ENCODE assay signal across 9 cellular contexts in the genomic region with DNA sequence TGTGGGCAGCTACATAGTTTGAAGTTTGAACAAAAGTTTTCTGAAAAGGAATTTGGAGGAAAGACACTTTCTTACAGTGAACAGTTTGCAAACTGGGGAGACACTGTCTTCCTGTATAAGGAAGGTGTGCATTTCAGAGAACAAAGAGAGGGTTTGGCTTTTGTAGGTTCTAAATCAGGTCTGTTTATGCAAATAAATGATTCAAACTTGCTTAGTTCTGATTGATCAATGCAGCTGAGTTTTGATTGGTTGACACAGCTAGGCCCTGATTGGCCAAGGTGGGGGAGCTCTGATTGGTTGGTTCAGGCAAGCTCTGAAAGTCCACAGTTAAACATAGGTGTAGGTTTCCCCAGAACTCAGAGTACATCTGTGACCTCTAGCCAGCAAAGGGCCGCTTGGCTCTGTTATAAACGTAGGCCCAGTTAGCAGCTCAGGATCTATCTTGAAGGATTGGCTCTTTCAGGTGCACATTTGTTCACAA.
DNase-seq lines count a peak whose midpoint lies in the region; ATAC-seq and TF ChIP-seq lines count a peak whose summit lies in the region.
"Had no signal": no experiment of that assay in that cellular context is flagged by ENCODE, and none has a peak within 500 bp of the region (broad histone marks: within the 10 kb centered on the region; RNA-seq: fewer than 3 reads in every experiment).

No MANE protein-coding gene starts in this region.

- no peak overlapping the region for H3K4me3 ChIP-seq in prostate gland

- WGBS in prostate gland = 98% methylated on average over 2 of the region's 2 CpGs

- H3K4me1 ChIP-seq in prostate gland (replicated peaks) = peaks cover 3% of the 10 kb centered on the region

- H3K27me3 ChIP-seq in prostate gland (replicated peaks; ENCODE audit: insufficient read depth) = no peaks in the 10 kb centered on the region

- no peak for TF ChIP-seq POLR2A in prostate gland (IDR thresholded peaks at IDR 0.05)

- intact Hi-C loops in prostate gland (cut with DNase I) = loop anchor here (10.0 kb wide), 1 partner anchor 364 kb away; the partner anchor contains the start of genes CASP3 and PRIMPOL

- no peak for TF ChIP-seq CTCF in prostate gland (IDR thresholded peaks at IDR 0.05)

- peaks cover 22% of the 10 kb centered on the region for H3K9me3 ChIP-seq in KOPT-K1 (ENCODE audit: insufficient read depth, low read length, poor library complexity, severe bottlenecking)
- H3K9me3 ChIP-seq in prostate gland = no peaks in the 10 kb centered on the region

- H3K27ac ChIP-seq in KOPT-K1 (ENCODE audit: low read depth, low read length, poor library complexity, severe bottlenecking) (peak overlapping the region; percentile 10), prostate gland (no peak overlapping the region)

- peak; percentile 24 for ATAC-seq in GM21825 (IDR thresholded peaks at IDR 0.05; ENCODE audit: unreplicated experiment)

- DNase-seq in activated CD8-positive, alpha-beta memory T cell treated with anti-CD3 and anti-CD28 coated beads for 24 hours = peak; percentile 65
- no peak for DNase-seq in activated CD8-positive, alpha-beta memory T cell treated with anti-CD3 and anti-CD28 coated beads, Interleukin-2, amount 50 U/mL, for 4 hours
- DNase-seq in prostate gland (ENCODE audit: low spot score) (peak; percentile 2), glomerular visceral epithelial cell (ENCODE audit: extremely low spot score) (no peak), NCI-H2081 (lab: John Stamatoyannopoulos, UW) (no peak), SKM-1 (lab: John Stamatoyannopoulos, UW; ENCODE audit: unreplicated experiment) (no peak)
- DNase-seq: ACHN had no signal

- H3K36me3 ChIP-seq in KOPT-K1 (ENCODE audit: insufficient read depth, low read length) (no peaks in the 10 kb centered on the region), prostate gland (no peaks in the 10 kb centered on the region)

Comparison
In these comparisons a context has a peak if more than half of its experiments do, and no peak if none do; other contexts are left out.
1. DNase-seq: peak in activated CD8-positive, alpha-beta memory T cell treated with anti-CD3 and anti-CD28 coated beads for 24 hours (single experiment) and prostate gland (single experiment); none in activated CD8-positive, alpha-beta memory T cell treated with anti-CD3 and anti-CD28 coated beads, Interleukin-2, amount 50 U/mL, for 4 hours (single experiment), glomerular visceral epithelial cell (single experiment), NCI-H2081 (0 of 2) and SKM-1 (single experiment).